17 cellular contexts compared by ENCODE assay signal in the genomic region with DNA sequence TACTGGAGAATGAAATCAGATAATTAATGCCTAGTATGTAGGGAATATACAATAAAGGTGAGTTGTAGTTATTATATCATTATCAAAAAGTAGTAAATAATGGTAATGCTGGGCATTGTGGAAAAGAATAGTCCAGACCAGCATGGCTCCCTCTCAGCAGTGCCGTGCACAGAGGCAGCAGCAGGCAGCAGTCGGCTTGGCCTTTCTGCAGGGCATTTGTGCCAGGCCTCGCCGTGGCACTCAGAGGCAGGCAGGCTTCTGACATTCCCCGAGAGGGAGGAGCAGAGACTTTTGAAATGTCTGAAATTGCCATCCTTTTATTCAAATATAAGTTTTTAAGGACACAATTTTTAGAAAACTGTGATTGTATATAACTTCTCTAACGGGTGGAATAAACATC. TPM values are rescaled to one million over a fixed set of nuclear protein-coding genes. Genes with fewer than 3 reads are reported as not detected.
DNase-seq lines count a peak whose midpoint lies in the region; ATAC-seq, FAIRE-seq and TF ChIP-seq lines count a peak whose summit lies in the region.
"Had no signal": no experiment of that assay in that cellular context is flagged by ENCODE, and none has a peak within 500 bp of the region (broad histone marks: within the 10 kb centered on the region; RNA-seq: fewer than 3 reads in every experiment).

No MANE protein-coding gene starts in this region.

- H3K27me3 Mint-ChIP-seq in endodermal cell (ENCODE audit: insufficient read depth): no peaks in the 10 kb centered on the region
- H3K27me3 Mint-ChIP-seq: CD4-positive, CD25-positive, alpha-beta regulatory T cell had no signal

- CTCF ChIA-PET in K562 (lab: Yijun Ruan, JAX; ENCODE audit: low intra/inter-chr PET ratio): no interaction called here

- no peak for FAIRE-seq in K562 (lab: Jason Lieb, UNC)
- FAIRE-seq: G401.6, GM12891 had no signal

- H4K20me1 ChIP-seq in K562 (replicated peaks; ENCODE audit: control insufficient read depth, insufficient read depth, low read length): no peaks in the 10 kb centered on the region

- intact Hi-C loops in Right ventricle myocardium inferior (cut with DNase I): no loop called here
- intact Hi-C loops in K562 (cut with micrococcal nuclease): no loop called here
- intact Hi-C loops in sigmoid colon (cut with DNase I): no loop called here

- no TSS peak for BruUV-seq in K562 (replicated peaks; lab: Mats Ljungman, UMichigan)

- H3K36me3 Mint-ChIP-seq in endodermal cell (ENCODE audit: low read depth): no peaks in the 10 kb centered on the region

- H3K36me3 ChIP-seq in right atrium auricular region (no peaks in the 10 kb centered on the region), K562 (ENCODE audit: control insufficient read depth, insufficient read depth, low read length) (peaks cover 2% of the 10 kb centered on the region; the same call in 1 of the 3 replicates), endodermal cell (ENCODE audit: control insufficient read depth, insufficient read depth, low read length) (no peaks in the 10 kb centered on the region), sigmoid colon (no peaks in the 10 kb centered on the region)

- H3K9me1 ChIP-seq in K562 (ENCODE audit: control insufficient read depth, insufficient read depth, low read length): peaks cover 4% of the 10 kb centered on the region

- DNase-seq in Right ventricle myocardium inferior (ENCODE audit: missing footprints) (no peak), right atrium auricular region (ENCODE audit: low spot score) (no peak), K562 (ENCODE audit: extremely low read depth in 1 of 4, low spot score in 3 of 4) (no peak), endodermal cell (peak; percentile 28), sigmoid colon (no peak), EL (no peak)
- no peak for DNase-seq in stimulated activated CD8-positive, alpha-beta memory T cell treated with anti-CD3 and anti-CD28 coated beads, Interleukin-4, amount 100 ng/mL, for 48 hours
- DNase-seq: 8988T; AML-193; Calu3; CD4-positive, CD25-positive, alpha-beta regulatory T cell; H7 had no signal

- H3K27me3 ChIP-seq in right atrium auricular region (no peaks in the 10 kb centered on the region), K562 (ENCODE audit: control insufficient read depth in 2 of 2, insufficient read depth in 2 of 2, low read length in 2 of 2) (no peaks in the 10 kb centered on the region), endodermal cell (ENCODE audit: control insufficient read depth, insufficient read depth, low read length, poor library complexity, severe bottlenecking) (no peaks in the 10 kb centered on the region), sigmoid colon (no peaks in the 10 kb centered on the region)

- H3K4me1 ChIP-seq in right atrium auricular region (peaks cover 0 to 13% of the 10 kb centered on the region in 2 donors), K562 (replicated peaks in 1 of 2; ENCODE audit: control insufficient read depth in 2 of 2, insufficient read depth in 2 of 2, low read length in 2 of 2) (peaks cover 27 to 37% of the 10 kb centered on the region in 2 experiments), endodermal cell (ENCODE audit: control insufficient read depth, insufficient read depth, low read length) (no peaks in the 10 kb centered on the region), sigmoid colon (peaks cover 0 to 49% (median 22%) of the 10 kb centered on the region in 4 donors)

- in situ Hi-C loops in K562 (cut with MboI): no loop called here

- peak; percentile 58 for ATAC-seq in Right ventricle myocardium inferior
- ATAC-seq in K562: no peak
- no peak for ATAC-seq in GM18868 (IDR thresholded peaks at IDR 0.05; ENCODE audit: unreplicated experiment)
- ATAC-seq: GM23338 had no signal

- H3K9ac ChIP-seq in K562 (ENCODE audit: insufficient read depth in 1 of 2, low read depth in 2 of 2, low read length in 2 of 2): peak overlapping the region; percentile 1 to 77; a peak in 2 of 4 replicates
- H3K9ac ChIP-seq in endodermal cell (ENCODE audit: extremely low read depth, low read length, poor library complexity, severe bottlenecking): no peak overlapping the region
- H3K9ac ChIP-seq: BLaER1 treated with 17β-estradiol and CSF1 and Interleukin-3, amounts not matched to agents 10 nM and 100 nM had no signal

- H3K79me2 ChIP-seq in K562 (ENCODE audit: control insufficient read depth, insufficient read depth, low read length): peaks cover 19% of the 10 kb centered on the region

- H3K9me3 ChIP-seq in right atrium auricular region (no peaks in the 10 kb centered on the region), K562 (replicated peaks; ENCODE audit: control insufficient read depth, insufficient read depth, low read depth, low read length) (no peaks in the 10 kb centered on the region), endodermal cell (ENCODE audit: control insufficient read depth, low read length) (no peaks in the 10 kb centered on the region), sigmoid colon (no peaks in the 10 kb centered on the region)
- H3K9me3 ChIP-seq: BLaER1 treated with 17β-estradiol and CSF1 and Interleukin-3, amounts not matched to agents 10 nM and 100 nM had no signal

- POLR2A ChIA-PET in K562 (lab: Yijun Ruan, JAX): interaction anchor here (0.6 to 1.0 kb wide), 3 partner anchors 12 to 96 kb away, joined by 3 read pairs; no protein-coding TSS in a partner anchor

- peak overlapping the region; percentile 41 for H2AFZ ChIP-seq in K562 (ENCODE audit: low read depth, low read length)
- H2AFZ ChIP-seq: GM23338 had no signal

- TF ChIP-seq EP300 in K562 (IDR thresholded peaks at IDR 0.05; ENCODE audit: low read length) (no peak), sigmoid colon (IDR thresholded peaks at IDR 0.05) (no peak)

- no peaks in the 10 kb centered on the region for H3K9me3 Mint-ChIP-seq in endodermal cell
- H3K9me3 Mint-ChIP-seq: CD4-positive, CD25-positive, alpha-beta regulatory T cell; GM23338 had no signal

- TF ChIP-seq CTCF in right atrium auricular region (IDR thresholded peaks at IDR 0.05): no peak
- no peak for TF ChIP-seq CTCF in K562 (IDR thresholded peaks at IDR 0.05 in 2 of 3, conservative IDR thresholded peaks at IDR 0.05 in 1 of 3; ENCODE audit: insufficient read depth in 2 of 3, low read depth in 1 of 3, low read length in 3 of 3)
- TF ChIP-seq CTCF in endodermal cell (conservative IDR thresholded peaks at IDR 0.05): no peak
- no peak for TF ChIP-seq CTCF in sigmoid colon (IDR thresholded peaks at IDR 0.05)

- WGBS in K562 (ENCODE audit: insufficient coverage, low coverage, missing lambda C conversion rate): 74% methylated on average over 6 of the region's 6 CpGs
- 96 to 97% methylated on average over 4 to 5 of the region's 6 CpGs for WGBS in endodermal cell (ENCODE audit: insufficient coverage in 1 of 2, insufficient read length in 1 of 2), 2 experiments
- WGBS in sigmoid colon, 2 donors: 88 to 93% methylated on average over 6 of the region's 6 CpGs

- H3K4me1 Mint-ChIP-seq in endodermal cell: peaks cover 11% of the 10 kb centered on the region
- H3K4me1 Mint-ChIP-seq: GM23338 had no signal

- no peak for TF ChIP-seq RAD21 in K562 (CRISPR knock-in tag; conservative IDR thresholded peaks at IDR 0.05 in 1 of 2, IDR thresholded peaks at IDR 0.05 in 1 of 2)

- H3K4me2 ChIP-seq in K562 (ENCODE audit: insufficient read depth, low read length): no peak overlapping the region; the same call in 1 of the 2 replicates
- H3K4me2 ChIP-seq: BLaER1 treated with 17β-estradiol and CSF1 and Interleukin-3, amounts not matched to agents 10 nM and 100 nM; GM23338 had no signal

- no peak overlapping the region for H3K27ac Mint-ChIP-seq in endodermal cell
- H3K27ac Mint-ChIP-seq: CD4-positive, CD25-positive, alpha-beta regulatory T cell; GM23338 had no signal

- H3K27ac ChIP-seq in right atrium auricular region (no peak overlapping the region), K562 (ENCODE audit: extremely low read depth, low read depth, low read length) (no peak overlapping the region), endodermal cell (ENCODE audit: low read depth, low read length) (no peak overlapping the region), sigmoid colon (peak overlapping the region in 3 of 4 donors; percentile 46 to 73 (median 52))
- H3K27ac ChIP-seq: BLaER1 treated with 17β-estradiol and CSF1 and Interleukin-3, amounts not matched to agents 10 nM and 100 nM had no signal

- H3K4me3 ChIP-seq in right atrium auricular region: no peak overlapping the region
- H3K4me3 ChIP-seq in K562: no peak overlapping the region
- no peak overlapping the region for H3K4me3 ChIP-seq in endodermal cell (ENCODE audit: low read length)
- no peak overlapping the region for H3K4me3 ChIP-seq in sigmoid colon
- H3K4me3 ChIP-seq: BLaER1 treated with 17β-estradiol and CSF1 and Interleukin-3, amounts not matched to agents 10 nM and 100 nM; GM23338 had no signal

- no peak for TF ChIP-seq POLR2A in K562 (conservative IDR thresholded peaks at IDR 0.05)
- no peak for TF ChIP-seq POLR2A in sigmoid colon (IDR thresholded peaks at IDR 0.05)

- no peak overlapping the region for H3K4me3 Mint-ChIP-seq in endodermal cell
- H3K4me3 Mint-ChIP-seq: CD4-positive, CD25-positive, alpha-beta regulatory T cell; GM23338 had no signal

RNA-seq across cellular contexts. Expression of gene KIAA0513, which starts 15.0 kb away (rescaled TPM):
- total RNA-seq in Right ventricle myocardium inferior (7.4 TPM), right atrium auricular region (10 to 100 TPM; 12.6 to 14.1 TPM), K562 (2014; rRNA removed) (11.0 and 11.2 TPM in 2 replicates), K562 (2014; rRNA removed; fragmentation: Illumina TruSeq; extraction: Trizol) (6.1 and 10.3 TPM in 2 replicates), K562 (2015; rRNA removed; fragmentation: Illumina TruSeq; extraction: Trizol) (9.3 and 9.7 TPM in 2 replicates), K562 (2021) (13.7 and 14.7 TPM in 2 replicates), endodermal cell (10 to 100 TPM in 1 of 2 donors, 1 to 10 TPM in 1; 9.2 to 16.0 TPM), sigmoid colon (10 to 100 TPM; 18.6 to 40.2 (median 26.4) TPM)
- 51.3 and 93.2 TPM in 2 replicates for total RNA-seq in K562 (2011; cell fraction: chromatin; rRNA removed; ENCODE audit: low replicate concordance)
- total RNA-seq in K562 (2011; cell fraction: nucleolus; rRNA removed): 39.2 and 39.4 TPM in 2 replicates
- 29.0 and 33.3 TPM in 2 replicates for total RNA-seq in K562 (2011; cell fraction: nucleoplasm; rRNA removed)
- polyA plus RNA-seq in K562 (2011; rRNA removed) (6.9 and 8.6 TPM in 2 replicates), K562 (2014; fragmentation: Illumina TruSeq; extraction: Trizol) (10.1 and 12.6 TPM in 2 replicates), K562 (2014; fragmentation: Nextera tagmentation; extraction: Ambion mirVana) (under 1 TPM; 0.18 to 0.36 TPM), K562 (2014; rRNA removed) (9.8 and 10.2 TPM in 2 replicates), sigmoid colon (10 to 100 TPM in 2 of 3 donors, 1 to 10 TPM in 1; 8.4 to 14.8 (median 10.6) TPM)
- 4.0 and 9.6 TPM in 2 replicates for polyA plus RNA-seq in K562 (2011; cell fraction: cytosol; rRNA removed)
- polyA plus RNA-seq in K562 (2011; cell fraction: nucleus; rRNA removed): 6.8 and 12.9 TPM in 2 replicates
- 10.5 and 13.3 TPM in 2 replicates for polyA plus RNA-seq in K562 (2012)
- polyA minus RNA-seq in K562 (2011; rRNA and poly(A)+ RNA removed): 7.7 and 17.3 TPM in 2 replicates
- 5.1 and 6.4 TPM in 2 replicates for polyA minus RNA-seq in K562 (2011; cell fraction: cytosol; rRNA and poly(A)+ RNA removed)
- polyA minus RNA-seq in K562 (2011; cell fraction: nucleus; rRNA and poly(A)+ RNA removed): 9.6 and 11.7 TPM in 2 replicates
- 7.4 TPM for polyA plus RNA-seq in endodermal cell (2013, experiment 1 of 2)
- 6.7 TPM for polyA plus RNA-seq in endodermal cell (2013, experiment 2 of 2)

RNA-seq across cellular contexts. Expression of gene ZDHHC7, which starts 31.3 kb away (rescaled TPM):
- total RNA-seq in Right ventricle myocardium inferior (41.4 TPM), right atrium auricular region (10 to 100 TPM; 36.0 to 48.7 TPM), K562 (2014; rRNA removed) (37.4 and 42.5 TPM in 2 replicates), K562 (2014; rRNA removed; fragmentation: Illumina TruSeq; extraction: Trizol) (37.2 and 38.1 TPM in 2 replicates), K562 (2015; rRNA removed; fragmentation: Illumina TruSeq; extraction: Trizol) (44.5 and 44.6 TPM in 2 replicates), K562 (2021) (45.7 and 47.0 TPM in 2 replicates), endodermal cell (10 to 100 TPM; 58.7 to 61.8 TPM), sigmoid colon (10 to 100 TPM; 56.2 to 69.5 (median 63.7) TPM)
- total RNA-seq in K562 (2011; cell fraction: chromatin; rRNA removed; ENCODE audit: low replicate concordance): 116 and 182 TPM in 2 replicates
- 70.2 and 72.6 TPM in 2 replicates for total RNA-seq in K562 (2011; cell fraction: nucleolus; rRNA removed)
- total RNA-seq in K562 (2011; cell fraction: nucleoplasm; rRNA removed): 82.7 and 89.1 TPM in 2 replicates
- polyA plus RNA-seq in K562 (2011; rRNA removed) (36.5 and 42.5 TPM in 2 replicates), K562 (2014; fragmentation: Illumina TruSeq; extraction: Trizol) (48.2 and 49.7 TPM in 2 replicates), K562 (2014; fragmentation: Nextera tagmentation; extraction: Ambion mirVana) (1 to 10 TPM; 1.7 to 1.8 TPM), K562 (2014; rRNA removed) (31.3 and 39.8 TPM in 2 replicates), sigmoid colon (10 to 100 TPM; 20.8 to 40.1 (median 22.2) TPM)
- polyA plus RNA-seq in K562 (2011; cell fraction: cytosol; rRNA removed): 43.9 and 59.7 TPM in 2 replicates
- polyA plus RNA-seq in K562 (2011; cell fraction: nucleus; rRNA removed): 78.8 and 96.8 TPM in 2 replicates
- 37.6 and 39.5 TPM in 2 replicates for polyA plus RNA-seq in K562 (2012)
- 22.4 and 22.5 TPM in 2 replicates for polyA minus RNA-seq in K562 (2011; rRNA and poly(A)+ RNA removed)
- 14.8 and 19.9 TPM in 2 replicates for polyA minus RNA-seq in K562 (2011; cell fraction: cytosol; rRNA and poly(A)+ RNA removed)
- polyA minus RNA-seq in K562 (2011; cell fraction: nucleus; rRNA and poly(A)+ RNA removed): 17.2 and 23.5 TPM in 2 replicates
- polyA plus RNA-seq in endodermal cell (2013, experiment 1 of 2): 35.7 TPM
- polyA plus RNA-seq in endodermal cell (2013, experiment 2 of 2): 35.7 TPM

Comparison
In these comparisons a context has a peak if more than half of its experiments do, and no peak if none do; other contexts are left out.
1. H3K27ac ChIP-seq: peak in sigmoid colon (3 of 4); none in right atrium auricular region (0 of 2), K562 (single experiment) and endodermal cell (single experiment).